ENCODE assay signal across 16 cellular contexts in the genomic region with DNA sequence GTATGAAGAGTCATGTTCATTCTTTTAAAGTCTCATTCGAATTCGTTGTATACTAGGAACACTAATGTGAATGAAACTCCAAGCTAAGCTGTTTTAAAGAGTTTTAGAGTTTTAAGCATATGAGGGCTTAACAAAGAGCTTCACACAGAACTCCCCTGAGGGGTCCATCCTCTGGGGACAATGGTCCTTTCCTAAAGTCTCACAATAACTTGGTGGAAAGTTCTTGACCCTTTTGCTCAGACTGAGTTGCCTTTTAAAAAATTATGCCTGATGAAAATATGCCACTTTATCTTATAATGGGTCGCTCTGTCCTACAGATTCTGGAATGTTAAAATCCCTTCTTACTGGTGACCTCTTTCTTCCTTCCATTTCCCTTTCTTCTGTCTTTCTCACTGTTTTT.
A peak's percentile ranks its signal among the peaks of the same experiment; 100 is the strongest.
DNase-seq lines count a peak whose midpoint lies in the region; ATAC-seq and TF ChIP-seq lines count a peak whose summit lies in the region.
"Had no signal": no experiment of that assay in that cellular context is flagged by ENCODE, and none has a peak within 500 bp of the region (broad histone marks: within the 10 kb centered on the region; RNA-seq: fewer than 3 reads in every experiment).

No MANE protein-coding gene starts in this region.

- 87 to 92% methylated on average over 3 of the region's 3 CpGs for WGBS in mesodermal cell (ENCODE audit: insufficient coverage in 2 of 2), 2 experiments

- no peaks in the 10 kb centered on the region for H3K27me3 Mint-ChIP-seq in activated CD8-positive, alpha-beta T cell treated with anti-CD3 and anti-CD28 coated beads for 36 hours

- H3K4me3 ChIP-seq in SK-N-MC, result no peak overlapping the region
- no peak overlapping the region for H3K4me3 ChIP-seq in mesodermal cell (ENCODE audit: extremely low read depth, insufficient read depth, low read length, poor library complexity, severe bottlenecking)
- H3K4me3 ChIP-seq: K562, Peyer's patch had no signal

- H3K4me3 Mint-ChIP-seq in activated CD8-positive, alpha-beta T cell treated with anti-CD3 and anti-CD28 coated beads for 36 hours, result no peak overlapping the region
- H3K4me3 Mint-ChIP-seq: CD8-positive, alpha-beta memory T cell; HFFc6 had no signal

- POLR2A ChIA-PET in activated CD8-positive, alpha-beta T cell treated with anti-CD3 and anti-CD28 coated beads for 36 hours (lab: Charles Lee), result no interaction called here

- no peak overlapping the region for H3K27ac Mint-ChIP-seq in activated CD8-positive, alpha-beta T cell treated with anti-CD3 and anti-CD28 coated beads for 36 hours
- H3K27ac Mint-ChIP-seq: CD8-positive, alpha-beta memory T cell had no signal

- no peak for TF ChIP-seq CTCF in activated CD8-positive, alpha-beta T cell treated with anti-CD3 and anti-CD28 coated beads for 36 hours (IDR thresholded peaks at IDR 0.05)

- H3K9ac ChIP-seq in SK-N-MC (ENCODE audit: insufficient read length), result no peak overlapping the region

- H3K27ac ChIP-seq in SK-N-MC (0 out of 2 replicates have a peak overlapping the region, but pooled peaks have one; percentile 30), cingulate gyrus (ENCODE audit: low read depth, low read length) (peak overlapping the region; percentile 91), mesodermal cell (ENCODE audit: low read depth, low read length, severe bottlenecking) (peak overlapping the region; percentile 55), substantia nigra (ENCODE audit: low read depth, low read length, poor library complexity, severe bottlenecking) (peak overlapping the region; percentile 94)

- CTCF ChIA-PET in activated CD8-positive, alpha-beta T cell treated with anti-CD3 and anti-CD28 coated beads for 36 hours (lab: Charles Lee), result no interaction called here

- peaks cover 9% of the 10 kb centered on the region for H3K4me1 ChIP-seq in mesodermal cell (ENCODE audit: control insufficient read depth, insufficient read depth, low read length, poor library complexity, severe bottlenecking)
- H3K4me1 ChIP-seq: BE2C had no signal

- no peaks in the 10 kb centered on the region for H3K36me3 Mint-ChIP-seq in activated CD8-positive, alpha-beta T cell treated with anti-CD3 and anti-CD28 coated beads for 36 hours (ENCODE audit: low read depth)

- DNase-seq in SK-N-MC (ENCODE audit: low read depth, low spot score) (no peak), substantia nigra (lab: John Stamatoyannopoulos, UW) (no peak), NCI-H146 treated with DMSO at 0.1 percent for 48 hours (lab: John Stamatoyannopoulos, UW; ENCODE audit: unreplicated experiment) (no peak), NCI-H69 (lab: John Stamatoyannopoulos, UW) (no peak)
- no peak for DNase-seq in activated CD8-positive, alpha-beta T cell treated with anti-CD3 and anti-CD28 coated beads for 36 hours
- DNase-seq: BE2C; CD8-positive, alpha-beta memory T cell; GF-D8; HFFc6; NCI-H1694 treated with DMSO at 0.1 percent for 48 hours; NCI-H748 treated with DMSO at 0.1 percent for 48 hours; Peyer's patch; Right ventricle myocardium superior had no signal

- peaks cover 7% of the 10 kb centered on the region for H3K4me1 Mint-ChIP-seq in activated CD8-positive, alpha-beta T cell treated with anti-CD3 and anti-CD28 coated beads for 36 hours (ENCODE audit: low read depth)

- intact Hi-C loops in activated CD8-positive, alpha-beta T cell treated with anti-CD3 and anti-CD28 coated beads for 36 hours (cut with micrococcal nuclease), result no loop called here

- H3K9me3 Mint-ChIP-seq in activated CD8-positive, alpha-beta T cell treated with anti-CD3 and anti-CD28 coated beads for 36 hours, result no peaks in the 10 kb centered on the region
- H3K9me3 Mint-ChIP-seq: CD8-positive, alpha-beta memory T cell; HFFc6 had no signal

- H3K36me3 ChIP-seq in SK-N-MC (ENCODE audit: insufficient read depth, low read length), result peaks cover 16% of the 10 kb centered on the region
- H3K36me3 ChIP-seq in mesodermal cell (ENCODE audit: control insufficient read depth, insufficient read depth, low read length), result peaks cover 48% of the 10 kb centered on the region
- H3K36me3 ChIP-seq: BE2C, Peyer's patch had no signal

- no peak for ATAC-seq in activated CD8-positive, alpha-beta T cell treated with anti-CD3 and anti-CD28 coated beads for 36 hours
- ATAC-seq: K562 had no signal

- H3K9me3 ChIP-seq in SK-N-MC (ENCODE audit: low read depth, low read length) (no peaks in the 10 kb centered on the region), mesodermal cell (ENCODE audit: control insufficient read depth, low read length) (no peaks in the 10 kb centered on the region)
- H3K9me3 ChIP-seq: BE2C, Peyer's patch had no signal

Comparison
In these comparisons a context has a peak if more than half of its experiments do, and no peak if none do; other contexts are left out.
1. H3K27ac ChIP-seq: peak in every context shown above with its lines; median percentile 94 in substantia nigra; 91 in cingulate gyrus; 55 in mesodermal cell; 30 in SK-N-MC.